Comparison of ENCODE assay signal across 8 cellular contexts in the genomic region with DNA sequence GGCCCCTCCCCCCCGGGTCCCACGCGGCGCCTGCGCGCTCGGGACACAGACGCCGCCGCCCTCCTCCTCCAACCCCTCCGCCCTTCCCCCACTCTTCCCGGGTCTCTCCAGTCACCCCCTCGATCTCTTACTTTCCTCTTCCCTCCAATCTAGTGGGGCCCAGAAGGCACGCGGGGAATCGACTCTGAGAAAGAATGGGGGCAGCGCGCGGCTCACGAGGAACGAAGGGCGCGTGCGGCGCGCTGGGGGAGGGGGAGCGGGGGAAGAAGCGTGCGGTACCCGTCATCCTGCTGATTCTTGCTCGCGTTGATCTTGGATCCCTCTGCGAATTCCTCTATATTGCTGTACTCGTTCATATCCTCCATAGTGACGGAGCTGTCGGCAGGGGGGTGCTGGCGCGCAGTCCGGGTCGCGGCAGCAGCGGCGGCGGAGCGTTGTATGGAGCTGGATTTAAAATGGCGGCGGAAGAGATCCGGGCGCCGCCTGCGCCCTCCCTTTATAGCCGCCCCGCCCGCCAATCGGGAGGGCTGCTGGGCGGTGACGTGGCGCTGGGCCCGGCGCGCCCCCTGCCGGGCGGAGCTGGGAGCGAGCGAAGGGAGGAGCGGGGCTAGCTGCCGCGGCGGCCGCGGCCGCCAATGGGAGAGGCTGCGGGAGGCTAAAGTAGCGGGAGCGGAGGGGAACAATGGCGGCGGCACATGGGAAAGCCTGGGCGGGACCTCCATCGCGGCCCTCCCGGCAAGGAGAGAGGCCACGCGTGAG. TPM values are rescaled to one million over a fixed set of nuclear protein-coding genes. Genes with fewer than 3 reads are reported as not detected.
DNase-seq lines count a peak whose midpoint lies in the region; ATAC-seq, FAIRE-seq and TF ChIP-seq lines count a peak whose summit lies in the region.

No MANE protein-coding gene starts in this region.

- peak overlapping the region; percentile 96 for H3K27ac ChIP-seq in caudate nucleus (ENCODE audit: low read depth, low read length)
- H3K27ac ChIP-seq in kidney (ENCODE audit: low read depth in 2 of 2, low read length in 2 of 2): peak overlapping the region; percentile 97 to 100

- H3K9ac ChIP-seq in kidney (ENCODE audit: low read length in 2 of 2): peak overlapping the region; percentile 90 to 99

- DNase-seq in AG10803 (ENCODE audit: low read depth) (peak; percentile 88), NCI-H2227 treated with DMSO at 0.1 percent for 48 hours (lab: John Stamatoyannopoulos, UW) (peak; percentile 88), activated B cell treated with CpG ODN at 0.5 μM for 24 hours (peak; percentile 97), caudate nucleus (lab: John Stamatoyannopoulos, UW) (peak in 60 of 61 donors; percentile 40 to 94 (median 88)), kidney (peak; percentile 97)
- DNase-seq in stimulated activated CD4-positive, alpha-beta T cell treated with anti-CD3 and anti-CD28 coated beads, Interleukin-15, amount 100 ng/mL, for 24 hours: peak; percentile 92

- H3K9me3 Mint-ChIP-seq in activated B cell treated with CpG ODN at 0.5 μM for 24 hours: no peaks in the 10 kb centered on the region

- CTCF ChIA-PET in activated B cell treated with CpG ODN at 0.5 μM for 24 hours (lab: Charles Lee): interaction anchor here (0.9 to 2.1 kb wide), 9 partner anchors 10 to 147 kb away, joined by 3 to 15 read pairs (median 5); a partner anchor contains a TSS

- TF ChIP-seq CTCF in AG10803 (conservative IDR thresholded peaks at IDR 0.05; ENCODE audit: low read length): peak; percentile 44
- TF ChIP-seq CTCF in activated B cell treated with CpG ODN at 0.5 μM for 24 hours (IDR thresholded peaks at IDR 0.05): peak; percentile 68
- peak; percentile 92 for TF ChIP-seq CTCF in kidney (IDR thresholded peaks at IDR 0.05; ENCODE audit: borderline replicate concordance, extremely low read depth, insufficient read depth)

- peaks cover 58% of the 10 kb centered on the region for H3K4me1 Mint-ChIP-seq in activated B cell treated with CpG ODN at 0.5 μM for 24 hours

- H3K27me3 Mint-ChIP-seq in activated B cell treated with CpG ODN at 0.5 μM for 24 hours: no peaks in the 10 kb centered on the region

- peaks cover 13 to 29% of the 10 kb centered on the region in 2 donors for H3K36me3 ChIP-seq in kidney (ENCODE audit: control insufficient read depth in 1 of 2, insufficient read depth in 2 of 2, low read length in 2 of 2)

- peak overlapping the region; percentile 96 for H3K4me3 ChIP-seq in AG10803 (ENCODE audit: low read length)
- peak overlapping the region; percentile 98 to 99 for H3K4me3 ChIP-seq in kidney (ENCODE audit: low read length in 2 of 2)

- peak overlapping the region; percentile 99 for H3K27ac Mint-ChIP-seq in activated B cell treated with CpG ODN at 0.5 μM for 24 hours

- peak overlapping the region; percentile 100 for H3K4me3 Mint-ChIP-seq in activated B cell treated with CpG ODN at 0.5 μM for 24 hours

- H3K36me3 Mint-ChIP-seq in activated B cell treated with CpG ODN at 0.5 μM for 24 hours (ENCODE audit: low read depth): peaks cover 72% of the 10 kb centered on the region

- intact Hi-C loops in activated B cell treated with CpG ODN at 0.5 μM for 24 hours (cut with micrococcal nuclease): loop anchor here (1.0 kb wide), 6 partner anchors 55 to 958 kb away; a partner anchor contains a TSS
- intact Hi-C loops in kidney (cut with DNase I): loop anchor here (10.0 kb wide), 1 partner anchor 54 kb away; a partner anchor contains a TSS

- POLR2A ChIA-PET in activated B cell treated with CpG ODN at 0.5 μM for 24 hours (lab: Charles Lee): interaction anchor here (0.5 to 6.2 kb wide), 30 partner anchors 9 to 1802 kb away, joined by 3 to 199 read pairs (median 5); a partner anchor contains a TSS

- ATAC-seq in GM19023 (IDR thresholded peaks at IDR 0.05; ENCODE audit: unreplicated experiment) (peak; percentile 51), HG03196 (IDR thresholded peaks at IDR 0.05; ENCODE audit: unreplicated experiment) (peak; percentile 53), activated B cell treated with CpG ODN at 0.5 μM for 24 hours (ENCODE audit: low read depth) (peak; percentile 59)

- no peak for FAIRE-seq in kidney (lab: Jason Lieb, UNC)

- H3K9me3 ChIP-seq in kidney (ENCODE audit: control insufficient read depth in 1 of 2, low read length in 2 of 2): no peaks in the 10 kb centered on the region

- H3K4me1 ChIP-seq in kidney (ENCODE audit: control insufficient read depth in 1 of 2, insufficient read depth in 1 of 2, low read depth in 1 of 2, low read length in 2 of 2): peaks cover 12 to 19% of the 10 kb centered on the region in 2 donors

RNA-seq across cellular contexts. Expression of a gene that starts 1.1 kb away (rescaled TPM):
- total RNA-seq in activated B cell treated with CpG ODN at 0.5 μM for 24 hours (432 and 439 TPM in 2 replicates), kidney (263 TPM)
- polyA plus RNA-seq in kidney (ENCODE audit: insufficient read depth, low read depth, low replicate concordance): 135 TPM

RNA-seq across cellular contexts. Expression of a gene that starts 1.2 kb away (rescaled TPM):
- total RNA-seq in activated B cell treated with CpG ODN at 0.5 μM for 24 hours (24.6 and 26.0 TPM in 2 replicates), kidney (30.3 TPM)
- 36.0 TPM for polyA plus RNA-seq in kidney (ENCODE audit: insufficient read depth, low read depth, low replicate concordance)

RNA-seq across cellular contexts. Expression of a gene that starts 55.4 kb away (rescaled TPM):
- total RNA-seq in activated B cell treated with CpG ODN at 0.5 μM for 24 hours (300 and 350 TPM in 2 replicates), kidney (177 TPM)
- 120 TPM for polyA plus RNA-seq in kidney (ENCODE audit: insufficient read depth, low read depth, low replicate concordance)

Comparison
In these comparisons a context has a peak if more than half of its experiments do, and no peak if none do; other contexts are left out.
1. Peak in every context shown above with its lines: DNase-seq, ATAC-seq, H3K4me3 ChIP-seq and H3K27ac ChIP-seq.